Comparison of ENCODE assay signal across 10 cellular contexts in genomic region chr5:118956727-118957126, GRCh38. TPM values are rescaled to one million over a fixed set of nuclear protein-coding genes. Genes with fewer than 3 reads are reported as not detected.
DNase-seq lines count a peak whose midpoint lies in the region; ATAC-seq, FAIRE-seq and TF ChIP-seq lines count a peak whose summit lies in the region.
"Had no signal": no experiment of that assay in that cellular context is flagged by ENCODE, and none has a peak within 500 bp of the region (broad histone marks: within the 10 kb centered on the region; RNA-seq: fewer than 3 reads in every experiment).

No MANE protein-coding gene starts in this region.

- no peaks in the 10 kb centered on the region for H3K4me1 ChIP-seq in suprapubic skin

- DNase-seq in AML-193 (lab: John Stamatoyannopoulos, UW) (peak; percentile 24 to 25), HT1080 (ENCODE audit: low read depth) (peak; percentile 8), SK-N-MC (ENCODE audit: low read depth, low spot score) (peak; percentile 34), frontal cortex (ENCODE audit: low spot score in 2 of 2) (peak in 1 of 2 donors; percentile 11), suprapubic skin (ENCODE audit: low spot score in 2 of 2) (no peak), GM12891 (ENCODE audit: insufficient read length, low spot score) (no peak)
- no peak for DNase-seq in effector CD4-positive, alpha-beta T cell
- DNase-seq: activated gamma-delta T cell, NCI-H187 had no signal

- no peaks in the 10 kb centered on the region for H3K27me3 ChIP-seq in suprapubic skin

- H3K9me3 ChIP-seq in SK-N-MC (ENCODE audit: low read depth, low read length) (no peaks in the 10 kb centered on the region), suprapubic skin (no peaks in the 10 kb centered on the region)

- no peak for TF ChIP-seq CTCF in suprapubic skin (IDR thresholded peaks at IDR 0.05)

- H3K27ac ChIP-seq in SK-N-MC (no peak overlapping the region), suprapubic skin (no peak overlapping the region)

- ATAC-seq in HG03521 (IDR thresholded peaks at IDR 0.05; ENCODE audit: unreplicated experiment) = no peak

- no peak for TF ChIP-seq EP300 in suprapubic skin (IDR thresholded peaks at IDR 0.05)

- TF ChIP-seq POLR2A in suprapubic skin (IDR thresholded peaks at IDR 0.05) = no peak
- TF ChIP-seq POLR2A in GM12891 (IDR thresholded peaks at IDR 0.05; ENCODE audit: low read depth, low read length) = no peak

- FAIRE-seq in frontal cortex (lab: Jason Lieb, UNC) (peak; percentile 52), GM12891 (lab: Jason Lieb, UNC) (no peak)

- no peak overlapping the region for H3K9ac ChIP-seq in SK-N-MC (ENCODE audit: insufficient read length)

- H3K4me3 ChIP-seq in SK-N-MC (no peak overlapping the region), suprapubic skin (no peak overlapping the region)

- H3K36me3 ChIP-seq in SK-N-MC (ENCODE audit: insufficient read depth, low read length) = no peaks in the 10 kb centered on the region
- H3K36me3 ChIP-seq in suprapubic skin = no peaks in the 10 kb centered on the region

- 50% methylated on average over 2 of the region's 2 CpGs for WGBS in suprapubic skin

TF ChIP-seq in GM12891, 5 proteins besides CTCF, POLR2A, EP300 and RAD21:
- TF ChIP-seq SPI1 (IDR thresholded peaks at IDR 0.05; ENCODE audit: low read depth, low read length) (no peak), POLR2AphosphoS5 (IDR thresholded peaks at IDR 0.05; ENCODE audit: low read depth, low read length) (no peak), PAX5 (IDR thresholded peaks at IDR 0.05; ENCODE audit: insufficient read depth, low read length, severe bottlenecking) (no peak), POU2F2 (IDR thresholded peaks at IDR 0.05; ENCODE audit: low read depth, low read length) (no peak), TAF1 (IDR thresholded peaks at IDR 0.05; ENCODE audit: low read depth, low read length) (no peak)

RNA-seq across cellular contexts. Expression of gene DTWD2, which starts 31.6 kb away (rescaled TPM):
- total RNA-seq in HT1080 (2014; rRNA removed; shearing (Covaris generic)) = 5.8 and 8.2 TPM in 2 replicates
- 4.8 and 5.6 TPM in 2 replicates for polyA plus RNA-seq in HT1080 (2015; cell fraction: cytosol; rRNA removed)
- polyA plus RNA-seq in HT1080 (2015; cell fraction: nucleus; rRNA removed) = 4.8 and 4.9 TPM in 2 replicates
- total RNA-seq in frontal cortex = 11.8 TPM
- total RNA-seq in suprapubic skin = 10 to 100 TPM in 2 of 4 donors, 1 to 10 TPM in 2; 7.1 to 15.3 (median 11.2) TPM
- polyA plus RNA-seq in GM12891 (2012; ENCODE audit: low read depth, missing spikeins) = 2.0 TPM

Comparison
In these comparisons a context has a peak if more than half of its experiments do, and no peak if none do; other contexts are left out.
1. DNase-seq: peak in AML-193 (2 of 2), HT1080 (single experiment) and SK-N-MC (single experiment); none in suprapubic skin (0 of 2), effector CD4-positive, alpha-beta T cell (single experiment) and GM12891 (single experiment).